Comparison of ENCODE assay signal across 8 cellular contexts in genomic region chr12:46209914-46210834, GRCh38. TPM values are rescaled to one million over a fixed set of nuclear protein-coding genes. Genes with fewer than 3 reads are reported as not detected.
DNase-seq lines count a peak whose midpoint lies in the region; ATAC-seq and TF ChIP-seq lines count a peak whose summit lies in the region.

No MANE protein-coding gene starts in this region.

- H3K4me3 ChIP-seq in GM23248 (no peak overlapping the region), esophagus (ENCODE audit: low read depth in 1 of 2, low read length in 2 of 2) (no peak overlapping the region), gastrocnemius medialis (no peak overlapping the region)

- no peak overlapping the region for H3K9ac ChIP-seq in GM23248

- peaks cover 10% of the 10 kb centered on the region; the same call in 1 of the 2 replicates for H3F3A ChIP-seq in GM23248 (ENCODE audit: insufficient read depth)

- H3K9me2 ChIP-seq in GM23248 (ENCODE audit: insufficient read depth), result no peaks in the 10 kb centered on the region

- H3K79me2 ChIP-seq in GM23248 (ENCODE audit: insufficient read depth), result peaks cover 22% of the 10 kb centered on the region; the same call in 1 of the 2 replicates

- H3K36me3 ChIP-seq in GM23248 (ENCODE audit: low read depth) (peaks cover 50% of the 10 kb centered on the region), esophagus (ENCODE audit: control insufficient read depth in 2 of 2, insufficient read depth in 2 of 2, low read length in 1 of 2) (peaks cover 0 to 2% of the 10 kb centered on the region in 2 donors), gastrocnemius medialis (peaks cover 0 to 34% of the 10 kb centered on the region in 2 donors)

- H3K9me3 ChIP-seq in GM23248 (ENCODE audit: low read depth) (no peaks in the 10 kb centered on the region), esophagus (ENCODE audit: control insufficient read depth in 2 of 2, insufficient read depth in 1 of 2, low read depth in 1 of 2, low read length in 1 of 2) (no peaks in the 10 kb centered on the region), gastrocnemius medialis (no peaks in the 10 kb centered on the region)

- intact Hi-C loops in gastrocnemius medialis (cut with DNase I; ENCODE audit: low total_unique reads), result loop anchor here (5.0 kb wide), 1 partner anchor 52 kb away; no protein-coding TSS in a partner anchor

- no peaks in the 10 kb centered on the region for H3K27me3 ChIP-seq in GM23248 (replicated peaks; ENCODE audit: insufficient read depth)
- no peaks in the 10 kb centered on the region for H3K27me3 ChIP-seq in esophagus (ENCODE audit: control insufficient read depth in 1 of 2, insufficient read depth in 2 of 2, low read length in 2 of 2)
- H3K27me3 ChIP-seq in gastrocnemius medialis, result no peaks in the 10 kb centered on the region

- peak; percentile 76 to 86 for ATAC-seq in gastrocnemius medialis

- H2AFZ ChIP-seq in GM23248, result no peak overlapping the region

- in situ Hi-C loops in GM23248 (cut with MboI), result no loop called here
- in situ Hi-C loops in gastrocnemius medialis (cut with MboI; ENCODE audit: low sequenced_read_pairs in 4 of 4), result no loop called here

- TF ChIP-seq POLR2A in gastrocnemius medialis (IDR thresholded peaks at IDR 0.05), result peak in 1 of 2 donors; percentile 35

- no peaks in the 10 kb centered on the region for H4K20me1 ChIP-seq in GM23248 (ENCODE audit: insufficient read depth)

- H3K4me2 ChIP-seq in GM23248 (ENCODE audit: unreplicated experiment), result no peak overlapping the region

- peak; percentile 87 for DNase-seq in COLO668 (lab: John Stamatoyannopoulos, UW; ENCODE audit: unreplicated experiment)
- no peak for DNase-seq in GM23248
- DNase-seq in NCI-H1417 treated with DMSO at 0.1 percent for 48 hours (lab: John Stamatoyannopoulos, UW), result peak; percentile 93
- DNase-seq in activated CD4-positive, alpha-beta T cell treated with anti-CD3 and anti-CD28 coated beads, Interleukin-2, amount 50 U/mL, for 1 hour, result peak; percentile 66
- DNase-seq in gastrocnemius medialis, result peak; percentile 68 to 83
- no peak for DNase-seq in cerebellar nuclear complex (lab: John Stamatoyannopoulos, UW)
- DNase-seq in kidney glomerular epithelial cell (lab: John Stamatoyannopoulos, UW), result no peak

- no peak for TF ChIP-seq CTCF in gastrocnemius medialis (IDR thresholded peaks at IDR 0.05 in 4 of 5, conservative IDR thresholded peaks at IDR 0.05 in 1 of 5)

- peaks cover 18% of the 10 kb centered on the region for H3K4me1 ChIP-seq in GM23248 (ENCODE audit: insufficient read depth)
- peaks cover 0 to 6% of the 10 kb centered on the region in 2 donors for H3K4me1 ChIP-seq in esophagus (ENCODE audit: control insufficient read depth in 2 of 2, insufficient read depth in 2 of 2, low read length in 1 of 2)
- H3K4me1 ChIP-seq in gastrocnemius medialis, result peaks cover 36 to 51% of the 10 kb centered on the region in 2 donors

- H3K27ac ChIP-seq in GM23248, result peak overlapping the region; percentile 24; the same call in 1 of the 2 replicates
- peak overlapping the region; percentile 20 to 81 for H3K27ac ChIP-seq in esophagus (ENCODE audit: low read depth in 2 of 2, low read length in 1 of 2)
- H3K27ac ChIP-seq in gastrocnemius medialis, result peak overlapping the region; percentile 45 to 76 (median 69)

- 84 to 87% methylated on average over 12 of the region's 12 CpGs for WGBS in GM23248 (ENCODE audit: low coverage in 1 of 2, low lambda C conversion rate in 2 of 2, missing lambda C conversion rate in 2 of 2), 2 experiments
- WGBS in esophagus, 2 donors, result 54% methylated on average over 12 of the region's 12 CpGs

RNA-seq across cellular contexts. Expression of gene SLC38A1, which starts 58.7 kb away (rescaled TPM):
- total RNA-seq in GM23248 (2014; rRNA removed; shearing (Covaris generic)), result 79.9 and 81.7 TPM in 2 replicates
- 88.7 and 92.0 TPM in 2 replicates for polyA plus RNA-seq in GM23248 (2016; fragmentation: Nextera tagmentation; extraction: Ambion mirVana)
- polyA plus RNA-seq in esophagus, result 10 to 100 TPM; 14.4 to 16.9 TPM
- 100 to 1,000 TPM; 237 to 472 (median 339) TPM for total RNA-seq in gastrocnemius medialis

Comparison
In these comparisons a context has a peak if more than half of its experiments do, and no peak if none do; other contexts are left out.
1. DNase-seq: peak in COLO668 (single experiment), NCI-H1417 treated with DMSO at 0.1 percent for 48 hours (single experiment), activated CD4-positive, alpha-beta T cell treated with anti-CD3 and anti-CD28 coated beads, Interleukin-2, amount 50 U/mL, for 1 hour (single experiment) and gastrocnemius medialis (2 of 2); none in GM23248 (single experiment), cerebellar nuclear complex (0 of 2) and kidney glomerular epithelial cell (single experiment).
2. Peak in every context shown above with its lines, with median percentiles within 50 percentile points of each other: H3K27ac ChIP-seq.